In the genomic region with DNA sequence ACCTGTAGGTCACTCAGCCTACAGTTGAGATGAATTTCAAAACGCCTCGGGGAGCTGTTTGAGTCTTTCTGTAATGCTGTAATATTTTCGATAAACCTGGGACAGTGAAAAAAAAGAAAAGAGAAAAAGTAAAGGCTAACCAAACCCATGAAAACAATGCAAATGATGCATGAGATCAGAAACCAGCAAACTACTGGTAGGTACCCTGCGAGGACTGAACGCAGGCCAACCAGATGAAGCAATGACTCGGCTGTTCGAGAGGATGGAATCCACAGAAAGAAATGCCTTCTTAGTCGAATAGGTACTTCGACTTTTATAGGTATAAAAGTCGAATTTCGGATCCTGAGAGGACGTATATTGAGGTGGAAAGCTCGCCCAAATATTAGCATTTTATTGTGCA, we compare ENCODE assay signal across 8 cellular contexts. TPM values are rescaled to one million over a fixed set of nuclear protein-coding genes. Genes with fewer than 3 reads are reported as not detected.
A peak's percentile ranks its signal among the peaks of the same experiment; 100 is the strongest.
DNase-seq lines count a peak whose midpoint lies in the region; ATAC-seq and TF ChIP-seq lines count a peak whose summit lies in the region.

No MANE protein-coding gene starts in this region.

- intact Hi-C loops in ovary (cut with DNase I): no loop called here

- peak overlapping the region; percentile 91 for H2AFZ ChIP-seq in ACC112 (ENCODE audit: low read length, unreplicated experiment)

- peaks cover 24% of the 10 kb centered on the region for H3K4me1 Mint-ChIP-seq in T-helper 2 cell treated with Interferon-gamma antibody and Interleukin-4, amounts not matched to agents 5 μg/mL and 100 μg/mL, for 36 hours (ENCODE audit: low read depth)

- peak overlapping the region; percentile 99 for H3K4me3 Mint-ChIP-seq in T-helper 2 cell treated with Interferon-gamma antibody and Interleukin-4, amounts not matched to agents 5 μg/mL and 100 μg/mL, for 36 hours

- TF ChIP-seq EP300 in ovary (IDR thresholded peaks at IDR 0.05): no peak

- H3K79me2 ChIP-seq in ACC112 (ENCODE audit: control insufficient read depth, insufficient read depth, low read length, unreplicated experiment): peaks cover 26% of the 10 kb centered on the region

- TF ChIP-seq POLR2A in ovary (IDR thresholded peaks at IDR 0.05): no peak

- no peaks in the 10 kb centered on the region for H3K27me3 ChIP-seq in ACC112 (ENCODE audit: insufficient read depth, low read length)
- no peaks in the 10 kb centered on the region for H3K27me3 ChIP-seq in ovary

- WGBS in ovary, 3 donors: 17 to 20% (median 18%) methylated on average over 13 of the region's 13 CpGs

- H3K36me3 Mint-ChIP-seq in T-helper 2 cell treated with Interferon-gamma antibody and Interleukin-4, amounts not matched to agents 5 μg/mL and 100 μg/mL, for 36 hours (ENCODE audit: low read depth): peaks cover 15% of the 10 kb centered on the region

- H3K27ac Mint-ChIP-seq in T-helper 2 cell treated with Interferon-gamma antibody and Interleukin-4, amounts not matched to agents 5 μg/mL and 100 μg/mL, for 36 hours: peak overlapping the region; percentile 97

- H3K27ac ChIP-seq in ACC112 (ENCODE audit: low read depth, low read length) (peak overlapping the region; percentile 40), ovary (no peak overlapping the region)

- H3K27me3 Mint-ChIP-seq in T-helper 2 cell treated with Interferon-gamma antibody and Interleukin-4, amounts not matched to agents 5 μg/mL and 100 μg/mL, for 36 hours (ENCODE audit: low read depth): no peaks in the 10 kb centered on the region

- H3K4me1 ChIP-seq in ACC112 (ENCODE audit: control insufficient read depth, insufficient read depth, low read length, unreplicated experiment) (peaks cover 5% of the 10 kb centered on the region), ovary (ENCODE audit: insufficient read depth) (peaks cover 5% of the 10 kb centered on the region)

- TF ChIP-seq CTCF in fibroblast of pulmonary artery (IDR thresholded peaks at IDR 0.05; ENCODE audit: low read length, missing control alignments) (no peak), ovary (IDR thresholded peaks at IDR 0.05) (no peak)

- H3K9me3 Mint-ChIP-seq in T-helper 2 cell treated with Interferon-gamma antibody and Interleukin-4, amounts not matched to agents 5 μg/mL and 100 μg/mL, for 36 hours: no peaks in the 10 kb centered on the region

- H3K36me3 ChIP-seq in ACC112 (ENCODE audit: insufficient read depth, low read length) (no peaks in the 10 kb centered on the region), ovary (no peaks in the 10 kb centered on the region)

- H3K9me3 ChIP-seq in ovary: no peaks in the 10 kb centered on the region

- H3K4me3 ChIP-seq in ACC112 (ENCODE audit: low read depth, low read length) (peak overlapping the region; percentile 89), fibroblast of pulmonary artery (replicated peaks; ENCODE audit: low read depth, low read length) (peak overlapping the region; percentile 93), ovary (peak overlapping the region; percentile 53)

- peak; percentile 11 for ATAC-seq in GM18520 (IDR thresholded peaks at IDR 0.05; ENCODE audit: unreplicated experiment)
- no peak for ATAC-seq in GM19395 (IDR thresholded peaks at IDR 0.05; ENCODE audit: unreplicated experiment)
- ATAC-seq in GM18861 (IDR thresholded peaks at IDR 0.05; ENCODE audit: unreplicated experiment): no peak

- DNase-seq in T-helper 2 cell treated with Interferon-gamma antibody and Interleukin-4, amounts not matched to agents 5 μg/mL and 100 μg/mL, for 36 hours (ENCODE audit: low spot score): no peak
- peak; percentile 25 for DNase-seq in fibroblast of pulmonary artery (ENCODE audit: low read depth)
- no peak for DNase-seq in ovary
- no peak for DNase-seq in activated gamma-delta T cell (lab: John Stamatoyannopoulos, UW)

RNA-seq across cellular contexts. Expression of a gene that starts 0.5 kb away (rescaled TPM):
- total RNA-seq in ovary: 1 to 10 TPM in 6 of 7 donors, under 1 TPM in 1; 0.92 to 2.5 (median 1.5) TPM
- under 1 TPM; 0.62 TPM for polyA plus RNA-seq in ovary

RNA-seq across cellular contexts. Expression of a gene that starts 6.8 kb away (rescaled TPM):
- 1 to 10 TPM; 6.8 to 8.4 (median 7.6) TPM for total RNA-seq in ovary
- 1 to 10 TPM; 4.3 to 6.8 TPM for polyA plus RNA-seq in ovary
